1 cellular context compared by ENCODE assay signal in the genomic region with DNA sequence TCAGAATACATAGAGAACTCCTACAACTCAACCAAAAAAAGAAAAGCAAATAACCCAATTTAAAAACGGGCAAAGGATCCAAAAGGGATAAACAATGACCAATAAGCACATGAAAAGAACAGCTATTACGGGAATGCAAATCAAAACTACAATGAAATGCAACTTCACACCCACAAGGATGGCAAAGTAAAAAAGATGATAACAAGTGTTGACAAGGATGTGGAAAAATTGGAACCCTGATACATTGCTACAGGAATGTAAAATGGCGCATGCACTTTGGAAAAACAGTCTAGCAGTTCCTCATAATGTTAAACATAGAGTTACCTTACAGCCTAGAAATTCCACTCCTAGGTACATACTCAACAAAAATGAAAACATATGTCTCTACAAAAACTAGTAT.
TF ChIP-seq lines count a peak whose summit lies in the region.

No MANE protein-coding gene starts in this region.

TF ChIP-seq in HepG2, 621 proteins besides CTCF, POLR2A, EP300 and RAD21:
- TF ChIP-seq, protein P1, sequence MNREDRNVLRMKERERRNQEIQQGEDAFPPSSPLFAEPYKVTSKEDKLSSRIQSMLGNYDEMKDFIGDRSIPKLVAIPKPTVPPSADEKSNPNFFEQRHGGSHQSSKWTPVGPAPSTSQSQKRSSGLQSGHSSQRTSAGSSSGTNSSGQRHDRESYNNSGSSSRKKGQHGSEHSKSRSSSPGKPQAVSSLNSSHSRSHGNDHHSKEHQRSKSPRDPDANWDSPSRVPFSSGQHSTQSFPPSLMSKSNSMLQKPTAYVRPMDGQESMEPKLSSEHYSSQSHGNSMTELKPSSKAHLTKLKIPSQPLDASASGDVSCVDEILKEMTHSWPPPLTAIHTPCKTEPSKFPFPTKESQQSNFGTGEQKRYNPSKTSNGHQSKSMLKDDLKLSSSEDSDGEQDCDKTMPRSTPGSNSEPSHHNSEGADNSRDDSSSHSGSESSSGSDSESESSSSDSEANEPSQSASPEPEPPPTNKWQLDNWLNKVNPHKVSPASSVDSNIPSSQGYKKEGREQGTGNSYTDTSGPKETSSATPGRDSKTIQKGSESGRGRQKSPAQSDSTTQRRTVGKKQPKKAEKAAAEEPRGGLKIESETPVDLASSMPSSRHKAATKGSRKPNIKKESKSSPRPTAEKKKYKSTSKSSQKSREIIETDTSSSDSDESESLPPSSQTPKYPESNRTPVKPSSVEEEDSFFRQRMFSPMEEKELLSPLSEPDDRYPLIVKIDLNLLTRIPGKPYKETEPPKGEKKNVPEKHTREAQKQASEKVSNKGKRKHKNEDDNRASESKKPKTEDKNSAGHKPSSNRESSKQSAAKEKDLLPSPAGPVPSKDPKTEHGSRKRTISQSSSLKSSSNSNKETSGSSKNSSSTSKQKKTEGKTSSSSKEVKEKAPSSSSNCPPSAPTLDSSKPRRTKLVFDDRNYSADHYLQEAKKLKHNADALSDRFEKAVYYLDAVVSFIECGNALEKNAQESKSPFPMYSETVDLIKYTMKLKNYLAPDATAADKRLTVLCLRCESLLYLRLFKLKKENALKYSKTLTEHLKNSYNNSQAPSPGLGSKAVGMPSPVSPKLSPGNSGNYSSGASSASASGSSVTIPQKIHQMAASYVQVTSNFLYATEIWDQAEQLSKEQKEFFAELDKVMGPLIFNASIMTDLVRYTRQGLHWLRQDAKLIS (CRISPR knock-in tag; IDR thresholded peaks at IDR 0.05): no peak
- peak; percentile 91 for TF ChIP-seq ZNF7 (CRISPR knock-in tag; IDR thresholded peaks at IDR 0.05)
TF ChIP-seq in HepG2: peak in this region for 1.
